25 cellular contexts compared by ENCODE assay signal in genomic region chr2:864501-865106, GRCh38.
"Had no signal": no experiment of that assay in that cellular context is flagged by ENCODE, and none has a peak within 500 bp of the region (broad histone marks: within the 10 kb centered on the region; RNA-seq: fewer than 3 reads in every experiment).

No MANE protein-coding gene starts in this region.

- H3K4me1 ChIP-seq: Peyer's patch had no signal

- DNase-seq: activated CD4-positive, alpha-beta T cell treated with anti-CD3 and anti-CD28 coated beads, Interleukin-2, amount 50 U/mL, for 1 hour; activated CD4-positive, CD25-positive, alpha-beta regulatory T cell; activated CD8-positive, alpha-beta T cell treated with anti-CD3 and anti-CD28 coated beads for 36 hours; activated effector memory CD4-positive, alpha-beta T cell treated with anti-CD3 and anti-CD28 coated beads, Interleukin-2, amount 50 U/mL, for 16 hours; activated naive CD4-positive, alpha-beta T cell treated with anti-CD3 and anti-CD28 coated beads for 36 hours; activated T-cell treated with anti-CD3 and anti-CD28 coated beads, Interleukin-2, amount 50 U/mL, for 24 hours; amygdala; brain microvascular endothelial cell; cerebellar nuclear complex; Karpas-422; MM.1S; NCI-H1105; NCI-H1436 treated with DMSO at 0.1 percent for 48 hours; NCI-H187; NCI-H2081; NCI-H510A treated with DMSO at 0.1 percent for 48 hours; Peyer's patch; Right ventricle myocardium superior; SJCRH30; SK-N-SH; T-helper 1 cell had no signal

- H3K27me3 Mint-ChIP-seq: activated CD8-positive, alpha-beta T cell treated with anti-CD3 and anti-CD28 coated beads for 36 hours had no signal

- ATAC-seq: activated CD8-positive, alpha-beta T cell treated with anti-CD3 and anti-CD28 coated beads for 36 hours had no signal

- H3K27ac Mint-ChIP-seq: activated CD8-positive, alpha-beta T cell treated with anti-CD3 and anti-CD28 coated beads for 36 hours; activated naive CD4-positive, alpha-beta T cell treated with anti-CD3 and anti-CD28 coated beads for 36 hours; activated naive CD8-positive, alpha-beta T cell; activated T-cell treated with anti-CD3 and anti-CD28 coated beads, Interleukin-2, amount 50 U/mL, for 24 hours had no signal

- H3K36me3 ChIP-seq: brain microvascular endothelial cell, cardiac muscle cell, Peyer's patch, SJCRH30 had no signal

- H3K4me3 ChIP-seq: cardiac muscle cell, Peyer's patch, SJCRH30 had no signal

- H3K4me3 Mint-ChIP-seq: activated CD8-positive, alpha-beta T cell treated with anti-CD3 and anti-CD28 coated beads for 36 hours; activated naive CD4-positive, alpha-beta T cell treated with anti-CD3 and anti-CD28 coated beads for 36 hours; activated naive CD8-positive, alpha-beta T cell; activated T-cell treated with anti-CD3 and anti-CD28 coated beads, Interleukin-2, amount 50 U/mL, for 24 hours had no signal

- H3K9ac ChIP-seq: SK-N-SH had no signal

- H3K36me3 Mint-ChIP-seq: activated naive CD8-positive, alpha-beta T cell had no signal

- H3K9me3 Mint-ChIP-seq: activated CD8-positive, alpha-beta T cell treated with anti-CD3 and anti-CD28 coated beads for 36 hours; activated naive CD4-positive, alpha-beta T cell treated with anti-CD3 and anti-CD28 coated beads for 36 hours; activated T-cell treated with anti-CD3 and anti-CD28 coated beads, Interleukin-2, amount 50 U/mL, for 24 hours had no signal

- H3K9me3 ChIP-seq: Peyer's patch, SJCRH30, SK-N-SH had no signal

- H3K27ac ChIP-seq: brain microvascular endothelial cell, cardiac muscle cell, Peyer's patch, RWPE1, SJCRH30, VCaP had no signal
